In the genomic region with DNA sequence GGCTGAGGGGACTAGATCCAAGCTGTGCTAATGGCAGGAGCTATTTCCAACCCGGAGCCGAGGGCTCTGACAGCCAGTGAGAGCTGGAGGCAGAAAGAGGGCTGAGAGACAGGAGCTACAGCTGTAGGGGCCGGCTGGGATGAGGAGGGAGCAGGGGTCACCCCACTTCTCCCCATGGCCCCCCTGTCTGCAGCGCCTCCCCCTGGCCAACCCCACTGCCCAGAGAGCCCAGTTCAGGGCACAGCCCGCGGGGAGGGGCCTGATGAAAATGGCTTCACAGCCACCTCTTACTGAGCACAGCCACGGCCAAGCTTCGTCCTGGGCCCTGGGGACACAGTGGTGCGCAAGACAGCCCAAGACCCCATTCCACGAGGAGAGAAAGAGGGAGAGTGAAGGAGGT, we compare ENCODE assay signal across 14 cellular contexts. TPM values are rescaled to one million over a fixed set of nuclear protein-coding genes. Genes with fewer than 3 reads are reported as not detected.
DNase-seq lines count a peak whose midpoint lies in the region; ATAC-seq and TF ChIP-seq lines count a peak whose summit lies in the region.
"Had no signal": no experiment of that assay in that cellular context is flagged by ENCODE, and none has a peak within 500 bp of the region (broad histone marks: within the 10 kb centered on the region; RNA-seq: fewer than 3 reads in every experiment).

No MANE protein-coding gene starts in this region.

- H3K4me3 ChIP-seq in GM12864 (ENCODE audit: low read depth, low read length) (no peak overlapping the region), RWPE2 (ENCODE audit: severe bottlenecking) (no peak overlapping the region), skeletal muscle tissue (ENCODE audit: low read length in 3 of 3) (no peak overlapping the region), BE2C (ENCODE audit: low read depth, low read length) (no peak overlapping the region)

- intact Hi-C loops in left ventricle myocardium superior (cut with micrococcal nuclease) = loop anchor here (10.0 kb wide), 1 partner anchor 57 kb away; no protein-coding TSS in a partner anchor

- H3K27me3 ChIP-seq in RWPE2 (ENCODE audit: insufficient read depth, poor library complexity, severe bottlenecking) (no peaks in the 10 kb centered on the region), skeletal muscle tissue (ENCODE audit: control insufficient read depth in 3 of 3, insufficient read depth in 3 of 3, low read length in 3 of 3) (no peaks in the 10 kb centered on the region), BE2C (no peaks in the 10 kb centered on the region)

- DNase-seq in GM12864 (ENCODE audit: low read depth) = no peak
- DNase-seq in RWPE2 (ENCODE audit: low spot score) = no peak
- DNase-seq in left ventricle myocardium superior = no peak
- no peak for DNase-seq in BE2C
- DNase-seq in GM10266 (ENCODE audit: extremely low spot score) = no peak
- DNase-seq in NCI-H2107 treated with DMSO at 0.1 percent for 48 hours (lab: John Stamatoyannopoulos, UW; ENCODE audit: unreplicated experiment) = no peak
- DNase-seq: activated CD8-positive, alpha-beta T cell treated with anti-CD3 and anti-CD28 coated beads for 36 hours; CD4-positive, alpha-beta T cell; hypothalamus; NCI-H1694; stimulated activated naive CD4-positive, alpha-beta T cell; T-helper 2 cell had no signal

- peak overlapping the region in 2 of 3 donors; percentile 57 to 69 for H3K9ac ChIP-seq in skeletal muscle tissue (ENCODE audit: low read depth in 1 of 3, low read length in 3 of 3)

- ATAC-seq in RWPE2 (ENCODE audit: low read depth) = no peak
- peak; percentile 3 for ATAC-seq in left ventricle myocardium superior
- ATAC-seq in GM19397 (IDR thresholded peaks at IDR 0.05; ENCODE audit: unreplicated experiment) = no peak
- ATAC-seq: activated CD8-positive, alpha-beta T cell treated with anti-CD3 and anti-CD28 coated beads for 36 hours had no signal

- no peaks in the 10 kb centered on the region for H3K36me3 ChIP-seq in RWPE2 (ENCODE audit: low read depth)
- no peaks in the 10 kb centered on the region for H3K36me3 ChIP-seq in skeletal muscle tissue (ENCODE audit: control insufficient read depth in 3 of 3, insufficient read depth in 3 of 3, low read length in 3 of 3)
- H3K36me3 ChIP-seq in BE2C = no peaks in the 10 kb centered on the region

- H3K9me3 ChIP-seq in RWPE2 (ENCODE audit: severe bottlenecking) (no peaks in the 10 kb centered on the region), skeletal muscle tissue (ENCODE audit: control insufficient read depth in 3 of 3, low read length in 3 of 3) (no peaks in the 10 kb centered on the region), BE2C (no peaks in the 10 kb centered on the region)

- H3K27ac ChIP-seq in RWPE2 (ENCODE audit: poor library complexity, severe bottlenecking) = peak overlapping the region; percentile 89
- H3K27ac ChIP-seq in skeletal muscle tissue (ENCODE audit: low read depth, low read length) = peak overlapping the region; percentile 74

- TF ChIP-seq CTCF in GM12864 (IDR thresholded peaks at IDR 0.05; ENCODE audit: low read depth, low read length, missing control alignments) (peak; percentile 17), RWPE2 (IDR thresholded peaks at IDR 0.05; ENCODE audit: poor library complexity, severe bottlenecking) (peak; percentile 25), BE2C (IDR thresholded peaks at IDR 0.05; ENCODE audit: low read depth, low read length) (no peak), GM10266 (IDR thresholded peaks at IDR 0.05; ENCODE audit: control insufficient read depth, insufficient read depth, low read depth, missing control alignments) (no peak)

- H3K4me1 ChIP-seq in RWPE2 (ENCODE audit: insufficient read depth, poor library complexity, severe bottlenecking) (peaks cover 33% of the 10 kb centered on the region), skeletal muscle tissue (ENCODE audit: control insufficient read depth in 3 of 3, insufficient read depth in 3 of 3, low read length in 3 of 3) (peaks cover 32 to 37% (median 36%) of the 10 kb centered on the region in 3 donors), BE2C (no peaks in the 10 kb centered on the region)

RNA-seq across cellular contexts. Expression of a gene that starts 27.9 kb away (rescaled TPM):
- total RNA-seq in left ventricle myocardium superior (319 TPM), skeletal muscle tissue (2,602 TPM)
- polyA plus RNA-seq in BE2C (2012; ENCODE audit: insufficient read depth, insufficient read length, low read depth) = 1,250 TPM

RNA-seq across cellular contexts. Expression of a gene that starts 46.7 kb away (rescaled TPM):
- total RNA-seq in left ventricle myocardium superior = 19.9 TPM
- 8.9 TPM for total RNA-seq in skeletal muscle tissue
- polyA plus RNA-seq in BE2C (2012; ENCODE audit: insufficient read depth, insufficient read length, low read depth) = not detected

RNA-seq across cellular contexts. Expression of a gene that starts 58.3 kb away (rescaled TPM):
- total RNA-seq in left ventricle myocardium superior (41.3 TPM), skeletal muscle tissue (5.7 TPM)
- polyA plus RNA-seq in BE2C (2012; ENCODE audit: insufficient read depth, insufficient read length, low read depth) = 42.1 TPM

Comparison
In these comparisons a context has a peak if more than half of its experiments do, and no peak if none do; other contexts are left out.
1. CTCF ChIP-seq: peak in GM12864 (single experiment) and RWPE2 (single experiment); none in BE2C (single experiment) and GM10266 (single experiment).